8 cellular contexts compared by ENCODE assay signal in the genomic region with DNA sequence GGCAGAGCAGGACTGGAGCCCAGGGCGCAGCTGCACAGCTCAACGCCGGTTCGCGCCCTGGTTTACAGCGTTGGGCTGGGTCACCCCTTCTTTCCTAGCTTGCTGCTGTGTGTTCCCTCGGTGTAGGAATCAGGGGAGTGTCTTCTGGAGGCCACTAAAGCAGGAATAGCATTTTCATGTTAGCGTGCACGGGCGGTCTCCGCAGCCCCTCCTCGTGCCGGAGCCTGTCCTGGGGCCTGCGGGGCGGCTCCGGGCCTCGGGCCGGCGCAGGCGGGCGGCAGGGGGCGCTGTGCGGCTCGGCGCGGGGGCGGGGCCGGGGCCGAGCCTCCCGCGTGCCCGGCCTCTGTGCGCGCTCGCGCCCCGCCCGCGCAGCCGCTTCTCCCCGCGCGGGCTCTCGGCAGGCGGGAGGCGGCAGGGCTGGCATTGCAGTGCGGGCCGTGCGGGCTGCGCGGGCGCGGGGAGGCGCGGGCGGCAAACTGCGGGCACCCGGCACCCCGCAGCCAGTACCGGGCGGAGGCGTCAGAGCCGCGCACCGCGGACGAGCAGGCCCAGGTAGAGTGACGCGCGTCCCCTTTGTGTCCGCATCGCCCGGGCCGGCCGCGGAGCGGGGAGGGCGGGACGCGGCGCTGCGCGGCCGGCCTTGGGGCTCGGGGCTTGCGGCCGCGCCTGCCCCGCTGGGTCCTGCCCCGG. TPM values are rescaled to one million over a fixed set of nuclear protein-coding genes. Genes with fewer than 3 reads are reported as not detected.
A peak's percentile ranks its signal among the peaks of the same experiment; 100 is the strongest.
DNase-seq lines count a peak whose midpoint lies in the region; ATAC-seq and TF ChIP-seq lines count a peak whose summit lies in the region.

A gene with protein sequence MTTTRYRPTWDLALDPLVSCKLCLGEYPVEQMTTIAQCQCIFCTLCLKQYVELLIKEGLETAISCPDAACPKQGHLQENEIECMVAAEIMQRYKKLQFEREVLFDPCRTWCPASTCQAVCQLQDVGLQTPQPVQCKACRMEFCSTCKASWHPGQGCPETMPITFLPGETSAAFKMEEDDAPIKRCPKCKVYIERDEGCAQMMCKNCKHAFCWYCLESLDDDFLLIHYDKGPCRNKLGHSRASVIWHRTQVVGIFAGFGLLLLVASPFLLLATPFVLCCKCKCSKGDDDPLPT (plus strand): TSS at position 342 of the 690 bp plus-strand sequence. CDS start 79,515 bp downstream, outside the sequence.

- DNase-seq in Ammon's horn (ENCODE audit: low spot score) (peak; percentile 78), fibroblast of gingiva (ENCODE audit: low read depth) (peak; percentile 53), natural killer cell (peak; percentile 80)
- peak; percentile 79 to 88 for DNase-seq in activated T-cell treated with anti-CD3 and anti-CD28 coated beads, Interleukin-2, amount 50 U/mL, for 72 hours
- DNase-seq in stimulated activated naive CD8-positive, alpha-beta T cell treated with anti-CD3 and anti-CD28 coated beads, Interleukin-15, amount 100 ng/mL, for 72 hours, result peak; percentile 77 to 85

- H2AFZ ChIP-seq in OCI-LY1 (ENCODE audit: low read length), result no peak within 1 kb of the TSS

- H3K9me2 ChIP-seq in OCI-LY1 (ENCODE audit: low read depth, low read length), result no peaks in the 10 kb centered on the region

- no peaks in the 10 kb centered on the region for H3K9me3 Mint-ChIP-seq in activated T-cell treated with anti-CD3 and anti-CD28 coated beads, Interleukin-2, amount 50 U/mL, for 72 hours
- no peaks in the 10 kb centered on the region for H3K9me3 Mint-ChIP-seq in natural killer cell
- no peaks in the 10 kb centered on the region for H3K9me3 Mint-ChIP-seq in stimulated activated naive CD8-positive, alpha-beta T cell treated with anti-CD3 and anti-CD28 coated beads, Interleukin-15, amount 100 ng/mL, for 72 hours

- H3K4me3 Mint-ChIP-seq in activated T-cell treated with anti-CD3 and anti-CD28 coated beads, Interleukin-2, amount 50 U/mL, for 72 hours, result peak within 1 kb of the TSS; percentile 83 to 91
- peak within 1 kb of the TSS; percentile 82 for H3K4me3 Mint-ChIP-seq in natural killer cell
- peak within 1 kb of the TSS; percentile 82 to 95 for H3K4me3 Mint-ChIP-seq in stimulated activated naive CD8-positive, alpha-beta T cell treated with anti-CD3 and anti-CD28 coated beads, Interleukin-15, amount 100 ng/mL, for 72 hours

- H3K4me1 ChIP-seq in OCI-LY1 (ENCODE audit: insufficient read depth, low read length, severe bottlenecking), result no peaks in the 10 kb centered on the region

- TF ChIP-seq CTCF in OCI-LY1 (IDR thresholded peaks at IDR 0.05; ENCODE audit: low read length), result peak; percentile 34; the same call in 1 of the 2 replicates
- TF ChIP-seq CTCF in natural killer cell (IDR thresholded peaks at IDR 0.05), result peak; percentile 51

- H3K9me3 ChIP-seq in OCI-LY1 (ENCODE audit: low read length), result no peaks in the 10 kb centered on the region

- intact Hi-C loops in natural killer cell (cut with micrococcal nuclease), result no loop called here

- H3K9ac ChIP-seq in OCI-LY1 (ENCODE audit: low read length), result no peak within 1 kb of the TSS; the same call in 1 of the 2 replicates

- peak within 1 kb of the TSS; percentile 55 for H3K4me2 ChIP-seq in OCI-LY1 (ENCODE audit: low read length)

- no peaks in the 10 kb centered on the region for H3K27me3 Mint-ChIP-seq in activated T-cell treated with anti-CD3 and anti-CD28 coated beads, Interleukin-2, amount 50 U/mL, for 72 hours (ENCODE audit: low read depth)
- peaks cover 6 to 7% of the 10 kb centered on the region in 2 donors for H3K27me3 Mint-ChIP-seq in natural killer cell (ENCODE audit: low read depth in 2 of 2)
- no peaks in the 10 kb centered on the region for H3K27me3 Mint-ChIP-seq in stimulated activated naive CD8-positive, alpha-beta T cell treated with anti-CD3 and anti-CD28 coated beads, Interleukin-15, amount 100 ng/mL, for 72 hours

- peak; percentile 89 for ATAC-seq in GM19035 (IDR thresholded peaks at IDR 0.05; ENCODE audit: unreplicated experiment)
- ATAC-seq in HG03378 (IDR thresholded peaks at IDR 0.05; ENCODE audit: unreplicated experiment), result peak; percentile 52
- peak; percentile 75 to 77 for ATAC-seq in activated T-cell treated with anti-CD3 and anti-CD28 coated beads, Interleukin-2, amount 50 U/mL, for 72 hours (replicated peaks in 1 of 2)
- ATAC-seq in natural killer cell, result peak; percentile 92 to 98 (median 95)
- ATAC-seq in stimulated activated naive CD8-positive, alpha-beta T cell treated with anti-CD3 and anti-CD28 coated beads, Interleukin-15, amount 100 ng/mL, for 72 hours, result peak; percentile 79

- H3K4me3 ChIP-seq in OCI-LY1 (ENCODE audit: low read depth, low read length, poor library complexity, severe bottlenecking), result peak within 1 kb of the TSS; percentile 58

- no peaks in the 10 kb centered on the region for H3F3A ChIP-seq in OCI-LY1 (ENCODE audit: insufficient read depth, low read length)

- H3K36me3 ChIP-seq in OCI-LY1 (ENCODE audit: insufficient read depth, low read length), result no peaks in the 10 kb centered on the region

- H3K27ac ChIP-seq in OCI-LY1 (ENCODE audit: low read depth, low read length, poor library complexity, severe bottlenecking), result no peak within 1 kb of the TSS

- peak within 1 kb of the TSS; percentile 74 for H3K27ac Mint-ChIP-seq in activated T-cell treated with anti-CD3 and anti-CD28 coated beads, Interleukin-2, amount 50 U/mL, for 72 hours
- peak within 1 kb of the TSS in 1 of 2 donors; percentile 64 for H3K27ac Mint-ChIP-seq in natural killer cell
- peak within 1 kb of the TSS; percentile 91 to 95 for H3K27ac Mint-ChIP-seq in stimulated activated naive CD8-positive, alpha-beta T cell treated with anti-CD3 and anti-CD28 coated beads, Interleukin-15, amount 100 ng/mL, for 72 hours

- H3K4me1 Mint-ChIP-seq in activated T-cell treated with anti-CD3 and anti-CD28 coated beads, Interleukin-2, amount 50 U/mL, for 72 hours (ENCODE audit: low read depth), result peaks cover 82% of the 10 kb centered on the region
- peaks cover 33 to 64% of the 10 kb centered on the region in 2 donors for H3K4me1 Mint-ChIP-seq in natural killer cell
- peaks cover 87% of the 10 kb centered on the region for H3K4me1 Mint-ChIP-seq in stimulated activated naive CD8-positive, alpha-beta T cell treated with anti-CD3 and anti-CD28 coated beads, Interleukin-15, amount 100 ng/mL, for 72 hours

- H4K20me1 ChIP-seq in OCI-LY1 (ENCODE audit: insufficient read depth, low read length), result no peaks in the 10 kb centered on the region

- H3K79me2 ChIP-seq in OCI-LY1 (ENCODE audit: insufficient read depth, low read length), result no peaks in the 10 kb centered on the region

- no peaks in the 10 kb centered on the region for H3K27me3 ChIP-seq in OCI-LY1 (ENCODE audit: insufficient read depth, low read length)

- peaks cover 5 to 12% of the 10 kb centered on the region in 2 donors for H3K36me3 Mint-ChIP-seq in activated T-cell treated with anti-CD3 and anti-CD28 coated beads, Interleukin-2, amount 50 U/mL, for 72 hours (ENCODE audit: insufficient read depth in 2 of 2)
- no peaks in the 10 kb centered on the region for H3K36me3 Mint-ChIP-seq in natural killer cell

RNA-seq across cellular contexts. Expression of the gene that starts here (rescaled TPM):
- total RNA-seq in activated T-cell treated with anti-CD3 and anti-CD28 coated beads, Interleukin-2, amount 50 U/mL, for 72 hours, result 10 to 100 TPM; 52.1 to 73.9 TPM
- 10 to 100 TPM; 17.3 to 36.7 (median 19.0) TPM for total RNA-seq in natural killer cell
